In the genomic region with DNA sequence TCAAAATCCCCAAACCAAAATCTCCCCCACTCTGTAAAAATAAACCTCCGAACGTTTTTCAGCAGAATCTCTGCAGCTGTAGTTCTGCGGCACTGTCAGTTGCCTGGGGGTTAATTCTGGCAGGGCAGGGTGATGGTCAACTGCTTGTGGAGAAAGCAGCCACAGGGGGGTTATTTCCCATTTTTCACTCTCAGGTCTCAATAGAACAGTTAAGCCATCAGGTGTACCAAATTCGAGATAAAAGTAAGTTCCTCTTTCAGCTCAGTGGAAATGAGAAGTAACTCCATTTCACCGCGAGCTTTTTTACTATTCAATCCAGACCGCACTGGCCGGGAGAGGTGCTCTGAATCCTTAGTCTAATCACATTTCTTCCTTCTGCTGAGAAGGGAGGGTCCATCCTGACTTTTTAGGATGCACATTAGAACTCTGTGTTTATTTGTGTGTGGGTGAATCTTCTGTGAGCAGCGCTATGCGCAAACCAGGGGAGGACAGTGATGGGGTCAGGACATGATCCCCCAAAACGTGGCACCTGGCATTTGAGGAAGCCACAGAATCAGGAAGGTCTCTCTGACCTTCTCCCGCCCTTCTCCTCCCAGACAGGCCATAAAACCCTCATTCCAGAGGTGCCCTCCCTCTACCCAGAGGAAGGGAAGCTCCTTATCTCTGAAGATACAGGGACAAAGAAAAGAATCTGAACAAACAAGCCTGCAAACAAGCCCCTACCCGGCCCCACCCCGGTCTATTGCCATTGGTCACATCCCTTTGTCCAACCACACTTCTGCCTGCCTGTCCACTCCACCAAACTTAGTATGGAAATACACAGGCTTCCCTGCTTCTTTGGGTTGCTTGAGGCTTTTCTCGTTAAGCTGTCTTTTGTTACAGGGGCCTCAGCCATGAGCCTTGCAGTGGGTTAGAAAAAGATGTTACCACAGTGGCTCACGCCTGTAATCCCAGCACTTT, we compare ENCODE assay signal across 11 cellular contexts.
DNase-seq lines count a peak whose midpoint lies in the region; ATAC-seq and TF ChIP-seq lines count a peak whose summit lies in the region.
"Had no signal": no experiment of that assay in that cellular context is flagged by ENCODE, and none has a peak within 500 bp of the region (broad histone marks: within the 10 kb centered on the region; RNA-seq: fewer than 3 reads in every experiment).

No MANE protein-coding gene starts in this region.

- ATAC-seq in GM21529 (IDR thresholded peaks at IDR 0.05; ENCODE audit: unreplicated experiment) (peak; percentile 76), HG03571 (IDR thresholded peaks at IDR 0.05; ENCODE audit: unreplicated experiment) (peak; percentile 59), HG03432 (IDR thresholded peaks at IDR 0.05; ENCODE audit: unreplicated experiment) (no peak)
- ATAC-seq: activated CD8-positive, alpha-beta T cell treated with anti-CD3 and anti-CD28 coated beads, Interleukin-2, amount 10 ng/mL, durations not matched to agents 7 days and 5 days had no signal

- H3K4me3 ChIP-seq in GM12865 (ENCODE audit: low read depth, low read length), result no peak overlapping the region

- H3K27me3 Mint-ChIP-seq in endothelial cell (ENCODE audit: unreplicated experiment), result no peaks in the 10 kb centered on the region
- H3K27me3 Mint-ChIP-seq: progenitor cell of endocrine pancreas had no signal

- peaks cover 7% of the 10 kb centered on the region for H3K4me1 Mint-ChIP-seq in endothelial cell (ENCODE audit: unreplicated experiment)

- DNase-seq in GM12865 (ENCODE audit: low read depth) (peak; percentile 62), endothelial cell (ENCODE audit: low spot score) (peak; percentile 28), epidermal melanocyte (ENCODE audit: insufficient read length, low spot score) (no peak), COLO829 (ENCODE audit: low spot score) (no peak), NCI-H1105 (lab: John Stamatoyannopoulos, UW) (no peak)
- DNase-seq: activated CD8-positive, alpha-beta T cell treated with anti-CD3 and anti-CD28 coated beads, Interleukin-2, amount 10 ng/mL, durations not matched to agents 7 days and 5 days; NCI-H1105 treated with DMSO at 0.1 percent for 48 hours had no signal

- H3K27ac Mint-ChIP-seq in endothelial cell (ENCODE audit: unreplicated experiment), result no peak overlapping the region
- H3K27ac Mint-ChIP-seq: activated CD8-positive, alpha-beta T cell treated with anti-CD3 and anti-CD28 coated beads, Interleukin-2, amount 10 ng/mL, durations not matched to agents 7 days and 5 days; progenitor cell of endocrine pancreas had no signal

- no peak overlapping the region for H3K4me3 Mint-ChIP-seq in endothelial cell (ENCODE audit: unreplicated experiment)
- H3K4me3 Mint-ChIP-seq: activated CD8-positive, alpha-beta T cell treated with anti-CD3 and anti-CD28 coated beads, Interleukin-2, amount 10 ng/mL, durations not matched to agents 7 days and 5 days had no signal

- H3K9me3 Mint-ChIP-seq in endothelial cell (ENCODE audit: unreplicated experiment), result no peaks in the 10 kb centered on the region

- TF ChIP-seq CTCF in GM12865 (IDR thresholded peaks at IDR 0.05; ENCODE audit: insufficient read depth, low read depth, low read length, missing control alignments), result no peak
- TF ChIP-seq CTCF in endothelial cell (IDR thresholded peaks at IDR 0.05; ENCODE audit: unreplicated experiment), result no peak

- H3K36me3 Mint-ChIP-seq in endothelial cell (ENCODE audit: low read depth, unreplicated experiment), result no peaks in the 10 kb centered on the region

Comparison
In these comparisons a context has a peak if more than half of its experiments do, and no peak if none do; other contexts are left out.
1. DNase-seq: peak in GM12865 (single experiment) and endothelial cell (single experiment); none in epidermal melanocyte (single experiment), COLO829 (single experiment) and NCI-H1105 (single experiment).